In genomic region chr7:90661290-90662151, GRCh38 we compare ENCODE assay signal across 3 cellular contexts.
TF ChIP-seq lines count a peak whose summit lies in the region.

No MANE protein-coding gene starts in this region.

TF ChIP-seq in SK-N-SH treated with all-trans-retinoic acid at 6 μM for 48 hours, 23 proteins besides CTCF, POLR2A, EP300 and RAD21 (continued from another document):
- TF ChIP-seq POU6F1 (CRISPR knock-in tag; IDR thresholded peaks at IDR 0.05; ENCODE audit: borderline replicate concordance, low read depth) (no peak), ZNF565 (CRISPR knock-in tag; conservative IDR thresholded peaks at IDR 0.05; ENCODE audit: low read depth) (no peak), CSDC2 (CRISPR knock-in tag; IDR thresholded peaks at IDR 0.05) (no peak), OSR1 (CRISPR knock-in tag; IDR thresholded peaks at IDR 0.05) (no peak)

TF ChIP-seq in SK-N-SH, 30 proteins besides CTCF, POLR2A, EP300 and RAD21 (continued from another document):
- no peak for TF ChIP-seq TEAD4 (IDR thresholded peaks at IDR 0.05; ENCODE audit: borderline replicate concordance, insufficient read depth)
- TF ChIP-seq YY1 (IDR thresholded peaks at IDR 0.05; ENCODE audit: low read depth), result no peak
- TF ChIP-seq RFX5 (IDR thresholded peaks at IDR 0.05; ENCODE audit: low read length), result no peak
- no peak for TF ChIP-seq POLR2AphosphoS5 (IDR thresholded peaks at IDR 0.05; ENCODE audit: low read depth, low read length)
- no peak for TF ChIP-seq FOSL2 (IDR thresholded peaks at IDR 0.05; ENCODE audit: borderline replicate concordance, low read depth)
- no peak for TF ChIP-seq TAF1 (IDR thresholded peaks at IDR 0.05; ENCODE audit: borderline replicate concordance, low read depth, low read length)
- TF ChIP-seq, protein P1, sequence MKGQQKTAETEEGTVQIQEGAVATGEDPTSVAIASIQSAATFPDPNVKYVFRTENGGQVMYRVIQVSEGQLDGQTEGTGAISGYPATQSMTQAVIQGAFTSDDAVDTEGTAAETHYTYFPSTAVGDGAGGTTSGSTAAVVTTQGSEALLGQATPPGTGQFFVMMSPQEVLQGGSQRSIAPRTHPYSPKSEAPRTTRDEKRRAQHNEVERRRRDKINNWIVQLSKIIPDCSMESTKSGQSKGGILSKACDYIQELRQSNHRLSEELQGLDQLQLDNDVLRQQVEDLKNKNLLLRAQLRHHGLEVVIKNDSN (IDR thresholded peaks at IDR 0.05; ENCODE audit: borderline replicate concordance, low read depth), result no peak
- TF ChIP-seq MEF2A (IDR thresholded peaks at IDR 0.05; ENCODE audit: borderline replicate concordance, low read depth), result no peak
- no peak for TF ChIP-seq MXI1 (IDR thresholded peaks at IDR 0.05; ENCODE audit: low read depth, low read length)
- TF ChIP-seq REST (IDR thresholded peaks at IDR 0.05; ENCODE audit: low read depth, low read length), result no peak
- TF ChIP-seq, protein P2, sequence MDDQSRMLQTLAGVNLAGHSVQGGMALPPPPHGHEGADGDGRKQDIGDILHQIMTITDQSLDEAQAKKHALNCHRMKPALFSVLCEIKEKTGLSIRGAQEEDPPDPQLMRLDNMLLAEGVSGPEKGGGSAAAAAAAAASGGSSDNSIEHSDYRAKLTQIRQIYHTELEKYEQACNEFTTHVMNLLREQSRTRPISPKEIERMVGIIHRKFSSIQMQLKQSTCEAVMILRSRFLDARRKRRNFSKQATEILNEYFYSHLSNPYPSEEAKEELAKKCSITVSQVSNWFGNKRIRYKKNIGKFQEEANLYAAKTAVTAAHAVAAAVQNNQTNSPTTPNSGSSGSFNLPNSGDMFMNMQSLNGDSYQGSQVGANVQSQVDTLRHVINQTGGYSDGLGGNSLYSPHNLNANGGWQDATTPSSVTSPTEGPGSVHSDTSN (IDR thresholded peaks at IDR 0.05), result no peak
- TF ChIP-seq NRF1 (IDR thresholded peaks at IDR 0.05; ENCODE audit: low read depth, low read length), result no peak
- TF ChIP-seq FOXJ3 (CRISPR knock-in tag; IDR thresholded peaks at IDR 0.05), result no peak
- TF ChIP-seq, protein P3, sequence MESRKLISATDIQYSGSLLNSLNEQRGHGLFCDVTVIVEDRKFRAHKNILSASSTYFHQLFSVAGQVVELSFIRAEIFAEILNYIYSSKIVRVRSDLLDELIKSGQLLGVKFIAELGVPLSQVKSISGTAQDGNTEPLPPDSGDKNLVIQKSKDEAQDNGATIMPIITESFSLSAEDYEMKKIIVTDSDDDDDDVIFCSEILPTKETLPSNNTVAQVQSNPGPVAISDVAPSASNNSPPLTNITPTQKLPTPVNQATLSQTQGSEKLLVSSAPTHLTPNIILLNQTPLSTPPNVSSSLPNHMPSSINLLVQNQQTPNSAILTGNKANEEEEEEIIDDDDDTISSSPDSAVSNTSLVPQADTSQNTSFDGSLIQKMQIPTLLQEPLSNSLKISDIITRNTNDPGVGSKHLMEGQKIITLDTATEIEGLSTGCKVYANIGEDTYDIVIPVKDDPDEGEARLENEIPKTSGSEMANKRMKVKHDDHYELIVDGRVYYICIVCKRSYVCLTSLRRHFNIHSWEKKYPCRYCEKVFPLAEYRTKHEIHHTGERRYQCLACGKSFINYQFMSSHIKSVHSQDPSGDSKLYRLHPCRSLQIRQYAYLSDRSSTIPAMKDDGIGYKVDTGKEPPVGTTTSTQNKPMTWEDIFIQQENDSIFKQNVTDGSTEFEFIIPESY (IDR thresholded peaks at IDR 0.05; ENCODE audit: borderline replicate concordance, low read depth), result no peak
- TF ChIP-seq FOXM1 (IDR thresholded peaks at IDR 0.05; ENCODE audit: low read depth), result no peak
- no peak for TF ChIP-seq RXRA (IDR thresholded peaks at IDR 0.05; ENCODE audit: borderline replicate concordance, low read depth)
- no peak for TF ChIP-seq ELF1 (IDR thresholded peaks at IDR 0.05)

TF ChIP-seq in WTC11, 78 proteins besides CTCF, POLR2A, EP300 and RAD21 (continued from another document):
- TF ChIP-seq E2F4 (CRISPR knock-in tag; IDR thresholded peaks at IDR 0.05; ENCODE audit: borderline replicate concordance, low read depth) (no peak), MXD4 (CRISPR knock-in tag; IDR thresholded peaks at IDR 0.05; ENCODE audit: borderline replicate concordance) (no peak), STAT6 (CRISPR knock-in tag; conservative IDR thresholded peaks at IDR 0.05; ENCODE audit: low read depth) (no peak), ZNF532 (CRISPR knock-in tag; IDR thresholded peaks at IDR 0.05; ENCODE audit: borderline replicate concordance) (no peak), ZNF232 (CRISPR knock-in tag; IDR thresholded peaks at IDR 0.05) (no peak)
- TF ChIP-seq, protein P4, sequence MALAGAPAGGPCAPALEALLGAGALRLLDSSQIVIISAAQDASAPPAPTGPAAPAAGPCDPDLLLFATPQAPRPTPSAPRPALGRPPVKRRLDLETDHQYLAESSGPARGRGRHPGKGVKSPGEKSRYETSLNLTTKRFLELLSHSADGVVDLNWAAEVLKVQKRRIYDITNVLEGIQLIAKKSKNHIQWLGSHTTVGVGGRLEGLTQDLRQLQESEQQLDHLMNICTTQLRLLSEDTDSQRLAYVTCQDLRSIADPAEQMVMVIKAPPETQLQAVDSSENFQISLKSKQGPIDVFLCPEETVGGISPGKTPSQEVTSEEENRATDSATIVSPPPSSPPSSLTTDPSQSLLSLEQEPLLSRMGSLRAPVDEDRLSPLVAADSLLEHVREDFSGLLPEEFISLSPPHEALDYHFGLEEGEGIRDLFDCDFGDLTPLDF (CRISPR knock-in tag; IDR thresholded peaks at IDR 0.05), result no peak
- TF ChIP-seq, protein P5, sequence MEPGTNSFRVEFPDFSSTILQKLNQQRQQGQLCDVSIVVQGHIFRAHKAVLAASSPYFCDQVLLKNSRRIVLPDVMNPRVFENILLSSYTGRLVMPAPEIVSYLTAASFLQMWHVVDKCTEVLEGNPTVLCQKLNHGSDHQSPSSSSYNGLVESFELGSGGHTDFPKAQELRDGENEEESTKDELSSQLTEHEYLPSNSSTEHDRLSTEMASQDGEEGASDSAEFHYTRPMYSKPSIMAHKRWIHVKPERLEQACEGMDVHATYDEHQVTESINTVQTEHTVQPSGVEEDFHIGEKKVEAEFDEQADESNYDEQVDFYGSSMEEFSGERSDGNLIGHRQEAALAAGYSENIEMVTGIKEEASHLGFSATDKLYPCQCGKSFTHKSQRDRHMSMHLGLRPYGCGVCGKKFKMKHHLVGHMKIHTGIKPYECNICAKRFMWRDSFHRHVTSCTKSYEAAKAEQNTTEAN (CRISPR knock-in tag; IDR thresholded peaks at IDR 0.05), result no peak
- TF ChIP-seq, protein P6, sequence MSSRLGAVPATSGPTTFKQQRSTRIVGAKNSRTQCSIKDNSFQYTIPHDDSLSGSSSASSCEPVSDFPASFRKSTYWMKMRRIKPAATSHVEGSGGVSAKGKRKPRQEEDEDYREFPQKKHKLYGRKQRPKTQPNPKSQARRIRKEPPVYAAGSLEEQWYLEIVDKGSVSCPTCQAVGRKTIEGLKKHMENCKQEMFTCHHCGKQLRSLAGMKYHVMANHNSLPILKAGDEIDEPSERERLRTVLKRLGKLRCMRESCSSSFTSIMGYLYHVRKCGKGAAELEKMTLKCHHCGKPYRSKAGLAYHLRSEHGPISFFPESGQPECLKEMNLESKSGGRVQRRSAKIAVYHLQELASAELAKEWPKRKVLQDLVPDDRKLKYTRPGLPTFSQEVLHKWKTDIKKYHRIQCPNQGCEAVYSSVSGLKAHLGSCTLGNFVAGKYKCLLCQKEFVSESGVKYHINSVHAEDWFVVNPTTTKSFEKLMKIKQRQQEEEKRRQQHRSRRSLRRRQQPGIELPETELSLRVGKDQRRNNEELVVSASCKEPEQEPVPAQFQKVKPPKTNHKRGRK (CRISPR knock-in tag; IDR thresholded peaks at IDR 0.05; ENCODE audit: borderline replicate concordance), result no peak
- TF ChIP-seq, protein P7, sequence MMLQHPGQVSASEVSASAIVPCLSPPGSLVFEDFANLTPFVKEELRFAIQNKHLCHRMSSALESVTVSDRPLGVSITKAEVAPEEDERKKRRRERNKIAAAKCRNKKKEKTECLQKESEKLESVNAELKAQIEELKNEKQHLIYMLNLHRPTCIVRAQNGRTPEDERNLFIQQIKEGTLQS (CRISPR knock-in tag; conservative IDR thresholded peaks at IDR 0.05), result no peak
- TF ChIP-seq, protein P8, sequence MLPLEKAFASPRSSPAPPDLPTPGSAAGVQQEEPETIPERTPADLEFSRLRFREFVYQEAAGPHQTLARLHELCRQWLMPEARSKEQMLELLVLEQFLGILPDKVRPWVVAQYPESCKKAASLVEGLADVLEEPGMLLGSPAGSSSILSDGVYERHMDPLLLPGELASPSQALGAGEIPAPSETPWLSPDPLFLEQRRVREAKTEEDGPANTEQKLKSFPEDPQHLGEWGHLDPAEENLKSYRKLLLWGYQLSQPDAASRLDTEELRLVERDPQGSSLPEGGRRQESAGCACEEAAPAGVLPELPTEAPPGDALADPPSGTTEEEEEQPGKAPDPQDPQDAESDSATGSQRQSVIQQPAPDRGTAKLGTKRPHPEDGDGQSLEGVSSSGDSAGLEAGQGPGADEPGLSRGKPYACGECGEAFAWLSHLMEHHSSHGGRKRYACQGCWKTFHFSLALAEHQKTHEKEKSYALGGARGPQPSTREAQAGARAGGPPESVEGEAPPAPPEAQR (CRISPR knock-in tag; IDR thresholded peaks at IDR 0.05), result no peak
- TF ChIP-seq, protein P9, sequence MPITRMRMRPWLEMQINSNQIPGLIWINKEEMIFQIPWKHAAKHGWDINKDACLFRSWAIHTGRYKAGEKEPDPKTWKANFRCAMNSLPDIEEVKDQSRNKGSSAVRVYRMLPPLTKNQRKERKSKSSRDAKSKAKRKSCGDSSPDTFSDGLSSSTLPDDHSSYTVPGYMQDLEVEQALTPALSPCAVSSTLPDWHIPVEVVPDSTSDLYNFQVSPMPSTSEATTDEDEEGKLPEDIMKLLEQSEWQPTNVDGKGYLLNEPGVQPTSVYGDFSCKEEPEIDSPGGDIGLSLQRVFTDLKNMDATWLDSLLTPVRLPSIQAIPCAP (CRISPR knock-in tag; IDR thresholded peaks at IDR 0.05), result no peak
- TF ChIP-seq, protein P10, sequence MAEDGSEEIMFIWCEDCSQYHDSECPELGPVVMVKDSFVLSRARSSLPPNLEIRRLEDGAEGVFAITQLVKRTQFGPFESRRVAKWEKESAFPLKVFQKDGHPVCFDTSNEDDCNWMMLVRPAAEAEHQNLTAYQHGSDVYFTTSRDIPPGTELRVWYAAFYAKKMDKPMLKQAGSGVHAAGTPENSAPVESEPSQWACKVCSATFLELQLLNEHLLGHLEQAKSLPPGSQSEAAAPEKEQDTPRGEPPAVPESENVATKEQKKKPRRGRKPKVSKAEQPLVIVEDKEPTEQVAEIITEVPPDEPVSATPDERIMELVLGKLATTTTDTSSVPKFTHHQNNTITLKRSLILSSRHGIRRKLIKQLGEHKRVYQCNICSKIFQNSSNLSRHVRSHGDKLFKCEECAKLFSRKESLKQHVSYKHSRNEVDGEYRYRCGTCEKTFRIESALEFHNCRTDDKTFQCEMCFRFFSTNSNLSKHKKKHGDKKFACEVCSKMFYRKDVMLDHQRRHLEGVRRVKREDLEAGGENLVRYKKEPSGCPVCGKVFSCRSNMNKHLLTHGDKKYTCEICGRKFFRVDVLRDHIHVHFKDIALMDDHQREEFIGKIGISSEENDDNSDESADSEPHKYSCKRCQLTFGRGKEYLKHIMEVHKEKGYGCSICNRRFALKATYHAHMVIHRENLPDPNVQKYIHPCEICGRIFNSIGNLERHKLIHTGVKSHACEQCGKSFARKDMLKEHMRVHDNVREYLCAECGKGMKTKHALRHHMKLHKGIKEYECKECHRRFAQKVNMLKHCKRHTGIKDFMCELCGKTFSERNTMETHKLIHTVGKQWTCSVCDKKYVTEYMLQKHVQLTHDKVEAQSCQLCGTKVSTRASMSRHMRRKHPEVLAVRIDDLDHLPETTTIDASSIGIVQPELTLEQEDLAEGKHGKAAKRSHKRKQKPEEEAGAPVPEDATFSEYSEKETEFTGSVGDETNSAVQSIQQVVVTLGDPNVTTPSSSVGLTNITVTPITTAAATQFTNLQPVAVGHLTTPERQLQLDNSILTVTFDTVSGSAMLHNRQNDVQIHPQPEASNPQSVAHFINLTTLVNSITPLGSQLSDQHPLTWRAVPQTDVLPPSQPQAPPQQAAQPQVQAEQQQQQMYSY (CRISPR knock-in tag; IDR thresholded peaks at IDR 0.05), result no peak
